ENCODE assay signal across 17 cellular contexts in genomic region chr4:146040623-146041022, GRCh38.
A peak's percentile ranks its signal among the peaks of the same experiment; 100 is the strongest.
DNase-seq lines count a peak whose midpoint lies in the region; ATAC-seq and TF ChIP-seq lines count a peak whose summit lies in the region.
"Had no signal": no experiment of that assay in that cellular context is flagged by ENCODE, and none has a peak within 500 bp of the region (broad histone marks: within the 10 kb centered on the region; RNA-seq: fewer than 3 reads in every experiment).

No MANE protein-coding gene starts in this region.

- H4K20me1 ChIP-seq in Loucy (ENCODE audit: insufficient read depth, low read length, poor library complexity, severe bottlenecking): no peaks in the 10 kb centered on the region
- H4K20me1 ChIP-seq in SU-DHL-6 (ENCODE audit: low read depth, low read length): no peaks in the 10 kb centered on the region

- peak; percentile 44 for TF ChIP-seq CTCF in Loucy (conservative IDR thresholded peaks at IDR 0.05; ENCODE audit: low read length)
- TF ChIP-seq CTCF in SU-DHL-6 (IDR thresholded peaks at IDR 0.05; ENCODE audit: insufficient read depth, low read length, poor library complexity, severe bottlenecking): peak; percentile 21
- no peak for TF ChIP-seq CTCF in omental fat pad (IDR thresholded peaks at IDR 0.05)

- no peaks in the 10 kb centered on the region for H3K36me3 ChIP-seq in Loucy (ENCODE audit: insufficient read depth, low read length)
- H3K36me3 ChIP-seq in SU-DHL-6 (ENCODE audit: low read length): no peaks in the 10 kb centered on the region
- H3K36me3 ChIP-seq: BE2C had no signal

- H3K79me2 ChIP-seq in Loucy (ENCODE audit: insufficient read depth, low read length) (no peaks in the 10 kb centered on the region), SU-DHL-6 (ENCODE audit: insufficient read depth, low read length) (no peaks in the 10 kb centered on the region)

- ATAC-seq in GM19035 (IDR thresholded peaks at IDR 0.05; ENCODE audit: unreplicated experiment): peak; percentile 19
- ATAC-seq in memory B cell (ENCODE audit: low read depth): peak; percentile 31
- ATAC-seq in omental fat pad (ENCODE audit: low FRiP score): no peak
- no peak for ATAC-seq in GM21515 (IDR thresholded peaks at IDR 0.05; ENCODE audit: unreplicated experiment)

- peak overlapping the region; percentile 12 for H3K27ac Mint-ChIP-seq in memory B cell
- H3K27ac Mint-ChIP-seq: HFFc6 had no signal

- H2AFZ ChIP-seq in Loucy (ENCODE audit: low read length) (no peak overlapping the region), SU-DHL-6 (ENCODE audit: low read depth, low read length, severe bottlenecking) (no peak overlapping the region)
- H2AFZ ChIP-seq: PC-9 had no signal

- no peaks in the 10 kb centered on the region for H3K27me3 Mint-ChIP-seq in memory B cell

- H3K9ac ChIP-seq in Loucy (ENCODE audit: low read depth, low read length, poor library complexity, severe bottlenecking): no peak overlapping the region
- H3K9ac ChIP-seq in SU-DHL-6 (ENCODE audit: low read length): peak overlapping the region; percentile 46

- no peak overlapping the region for H3K4me3 Mint-ChIP-seq in memory B cell
- H3K4me3 Mint-ChIP-seq: HFFc6 had no signal

- no peaks in the 10 kb centered on the region for H3K9me2 ChIP-seq in Loucy (replicated peaks; ENCODE audit: low read depth, low read length)
- no peaks in the 10 kb centered on the region for H3K9me2 ChIP-seq in SU-DHL-6 (replicated peaks; ENCODE audit: insufficient read depth, low read length)

- H3K4me1 Mint-ChIP-seq in memory B cell: peaks cover 26% of the 10 kb centered on the region

- H3K4me1 ChIP-seq in Loucy (ENCODE audit: insufficient read depth, low read length, poor library complexity, severe bottlenecking): no peaks in the 10 kb centered on the region
- H3K4me1 ChIP-seq: BE2C had no signal

- H3K27me3 ChIP-seq in Loucy (ENCODE audit: insufficient read depth, low read length, poor library complexity, severe bottlenecking) (no peaks in the 10 kb centered on the region), SU-DHL-6 (ENCODE audit: low read length) (no peaks in the 10 kb centered on the region)
- H3K27me3 ChIP-seq: BE2C had no signal

- peak overlapping the region; percentile 94 for H3K27ac ChIP-seq in SU-DHL-6 (ENCODE audit: low read depth, low read length)
- H3K27ac ChIP-seq: PC-9 had no signal

- H3K4me2 ChIP-seq in Loucy (ENCODE audit: low read depth, low read length, poor library complexity, severe bottlenecking) (no peak overlapping the region), SU-DHL-6 (ENCODE audit: low read depth, low read length, poor library complexity, severe bottlenecking) (peak overlapping the region; percentile 53)
- H3K4me2 ChIP-seq: PC-9 had no signal

- no peak overlapping the region for H3K4me3 ChIP-seq in Loucy (ENCODE audit: low read length, poor library complexity, severe bottlenecking)
- no peak overlapping the region for H3K4me3 ChIP-seq in SU-DHL-6 (ENCODE audit: insufficient read depth, low read length, poor library complexity, severe bottlenecking)
- H3K4me3 ChIP-seq: PC-9 had no signal

- H3K36me3 Mint-ChIP-seq in memory B cell: no peaks in the 10 kb centered on the region

- DNase-seq in memory B cell (ENCODE audit: low spot score in 2 of 2) (no peak), omental fat pad (ENCODE audit: low spot score) (no peak), NCI-H146 (lab: John Stamatoyannopoulos, UW) (no peak)
- DNase-seq: BE2C, DMS153, GOT3, HFFc6, KG1, MM.1S, NCI-H1105 treated with DMSO at 0.1 percent for 48 hours, NCI-H1930, NCI-H510A, PC-9 had no signal

- no peaks in the 10 kb centered on the region for H3K9me3 ChIP-seq in Loucy (ENCODE audit: insufficient read depth, low read depth, low read length)
- no peaks in the 10 kb centered on the region for H3K9me3 ChIP-seq in SU-DHL-6 (ENCODE audit: insufficient read depth, low read length)
- H3K9me3 ChIP-seq: BE2C had no signal

- H3K9me3 Mint-ChIP-seq in memory B cell: no peaks in the 10 kb centered on the region

- H3F3A ChIP-seq in Loucy (ENCODE audit: low read depth) (no peaks in the 10 kb centered on the region), SU-DHL-6 (ENCODE audit: insufficient read depth) (peaks cover 56% of the 10 kb centered on the region)

Comparison
In these comparisons a context has a peak if more than half of its experiments do, and no peak if none do; other contexts are left out.
1. ATAC-seq: peak in GM19035 (single experiment) and memory B cell (single experiment); none in omental fat pad (single experiment) and GM21515 (single experiment).
2. CTCF ChIP-seq: peak in Loucy (single experiment) and SU-DHL-6 (single experiment); none in omental fat pad (0 of 3).